ENCODE assay signal across 8 cellular contexts in the genomic region with DNA sequence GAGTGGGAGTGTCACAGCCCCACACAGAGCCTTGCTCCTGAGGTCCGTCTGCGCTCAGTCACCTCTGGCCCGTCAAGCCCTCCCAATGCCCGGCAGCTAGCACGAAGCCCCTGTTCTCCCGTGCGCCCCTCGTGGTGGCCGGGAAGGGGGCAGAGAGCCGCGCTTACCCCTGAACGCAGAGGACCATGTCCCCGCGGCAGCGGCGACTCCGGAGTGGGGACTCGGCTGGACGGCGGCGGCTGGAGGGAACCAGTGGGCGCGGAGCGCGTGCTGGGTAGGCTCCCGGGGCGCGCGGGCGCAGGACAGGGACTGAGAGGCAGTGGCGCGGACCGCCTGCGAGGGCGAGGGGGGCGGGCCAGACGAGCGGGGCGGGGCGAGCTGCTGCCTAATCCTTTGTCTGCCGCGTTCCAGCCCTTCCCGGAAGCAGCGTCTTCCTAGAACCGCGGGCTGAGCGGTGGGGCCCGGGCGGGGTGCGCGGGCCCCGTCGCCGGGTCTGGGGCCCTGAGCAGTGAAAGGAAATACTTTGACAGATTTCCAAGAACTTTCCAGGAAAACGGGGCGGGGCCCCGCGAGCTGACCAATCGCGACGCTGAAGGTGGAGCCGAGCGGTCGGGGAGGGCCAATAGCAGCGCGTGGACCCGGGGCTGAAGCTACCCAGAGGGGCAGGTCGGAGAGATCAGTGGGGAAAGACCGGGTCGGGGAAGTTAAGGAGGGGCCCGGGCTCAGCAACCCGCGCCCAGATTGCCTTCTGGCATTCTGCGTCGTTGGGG. TPM values are rescaled to one million over a fixed set of nuclear protein-coding genes. Genes with fewer than 3 reads are reported as not detected.
DNase-seq lines count a peak whose midpoint lies in the region; ATAC-seq and TF ChIP-seq lines count a peak whose summit lies in the region.

A gene with protein sequence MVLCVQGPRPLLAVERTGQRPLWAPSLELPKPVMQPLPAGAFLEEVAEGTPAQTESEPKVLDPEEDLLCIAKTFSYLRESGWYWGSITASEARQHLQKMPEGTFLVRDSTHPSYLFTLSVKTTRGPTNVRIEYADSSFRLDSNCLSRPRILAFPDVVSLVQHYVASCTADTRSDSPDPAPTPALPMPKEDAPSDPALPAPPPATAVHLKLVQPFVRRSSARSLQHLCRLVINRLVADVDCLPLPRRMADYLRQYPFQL (minus strand): TSS at position 311 of the 770 bp plus-strand sequence. CDS start 124 bp downstream, at position 187.

- peaks cover 14% of the 10 kb centered on the region for H3K36me3 ChIP-seq in right atrium auricular region
- H3K36me3 ChIP-seq in aorta (ENCODE audit: control insufficient read depth in 1 of 2, insufficient read depth in 2 of 2, low read length in 1 of 2), result no peaks in the 10 kb centered on the region

- 0 to 2% methylated on average over 54 to 75 of the region's 75 CpGs for WGBS in aorta, 2 donors

- H3K4me3 Mint-ChIP-seq in T-helper 17 cell, result peak within 1 kb of the TSS; percentile 98

- H3K27me3 Mint-ChIP-seq in T-helper 17 cell, result no peaks in the 10 kb centered on the region

- H3K27ac Mint-ChIP-seq in T-helper 17 cell, result peak within 1 kb of the TSS; percentile 98

- intact Hi-C loops in aorta (cut with DNase I), result loop anchor here in 1 of 2 donors (1.0 to 5.0 kb wide), 3 partner anchors 9 to 259 kb away; a partner anchor contains a TSS

- DNase-seq in GM13976 (ENCODE audit: low spot score), result peak; percentile 94
- peak; percentile 60 for DNase-seq in NCI-H128 (lab: John Stamatoyannopoulos, UW; ENCODE audit: unreplicated experiment)
- peak; percentile 81 to 92 (median 90) for DNase-seq in T-helper 17 cell
- peak; percentile 66 for DNase-seq in amniotic stem cell (lab: John Stamatoyannopoulos, UW)
- peak; percentile 96 for DNase-seq in right atrium auricular region (ENCODE audit: low spot score)
- peak; percentile 72 for DNase-seq in putamen (ENCODE audit: low spot score)
- peak; percentile 97 to 98 for DNase-seq in aorta

- TF ChIP-seq CTCF in GM13976 (IDR thresholded peaks at IDR 0.05; ENCODE audit: borderline replicate concordance, control extremely low read depth, extremely low read depth, insufficient read depth, missing control alignments) (no peak), right atrium auricular region (IDR thresholded peaks at IDR 0.05) (no peak)

- peak; percentile 77 for ATAC-seq in HG02759 (IDR thresholded peaks at IDR 0.05; ENCODE audit: unreplicated experiment)
- ATAC-seq in T-helper 17 cell, result peak; percentile 77
- peak; percentile 90 for ATAC-seq in aorta (ENCODE audit: low FRiP score)

- peaks cover 21% of the 10 kb centered on the region for H3K36me3 Mint-ChIP-seq in T-helper 17 cell (ENCODE audit: low read depth)

- H3K9me3 ChIP-seq in T-helper 17 cell (ENCODE audit: control insufficient read depth, low read length, poor library complexity, severe bottlenecking) (no peaks in the 10 kb centered on the region), right atrium auricular region (no peaks in the 10 kb centered on the region), aorta (ENCODE audit: control insufficient read depth, low read length) (no peaks in the 10 kb centered on the region)

- H3K27ac ChIP-seq in right atrium auricular region (peak within 1 kb of the TSS; percentile 72 to 83), aorta (ENCODE audit: low read depth in 1 of 2, low read length in 2 of 2) (peak within 1 kb of the TSS in 1 of 2 donors; percentile 2)

- H3K4me1 ChIP-seq in right atrium auricular region (peaks cover 0 to 63% of the 10 kb centered on the region in 2 donors), aorta (ENCODE audit: control insufficient read depth in 1 of 2, insufficient read depth in 2 of 2, low read length in 2 of 2) (no peaks in the 10 kb centered on the region)

- H3K4me1 Mint-ChIP-seq in T-helper 17 cell, result peaks cover 56% of the 10 kb centered on the region

- H3K4me3 ChIP-seq in right atrium auricular region (peak within 1 kb of the TSS; percentile 55 to 66), aorta (ENCODE audit: low read length in 2 of 2) (peak within 1 kb of the TSS; percentile 7 to 61)

- in situ Hi-C loops in GM13976 (cut with MboI; ENCODE audit: low sequenced_read_pairs, unreplicated experiment), result loop anchor here (5.0 kb wide), 1 partner anchor 39 kb away; no protein-coding TSS in a partner anchor

- H3K27me3 ChIP-seq in right atrium auricular region (no peaks in the 10 kb centered on the region), aorta (ENCODE audit: control insufficient read depth in 1 of 2, insufficient read depth in 2 of 2, low read length in 1 of 2) (no peaks in the 10 kb centered on the region)

RNA-seq across cellular contexts. Expression of the gene that starts here (rescaled TPM):
- total RNA-seq in T-helper 17 cell, result 10 to 100 TPM; 28.3 to 63.4 TPM
- total RNA-seq in right atrium auricular region, result 1 to 10 TPM; 4.7 to 9.9 TPM
- 10 to 100 TPM in 1 of 2 donors, 1 to 10 TPM in 1; 8.3 to 10.1 TPM for total RNA-seq in aorta
- polyA plus RNA-seq in aorta, result 1 to 10 TPM; 1.5 to 3.6 TPM
